ENCODE assay signal across 27 cellular contexts in the genomic region with DNA sequence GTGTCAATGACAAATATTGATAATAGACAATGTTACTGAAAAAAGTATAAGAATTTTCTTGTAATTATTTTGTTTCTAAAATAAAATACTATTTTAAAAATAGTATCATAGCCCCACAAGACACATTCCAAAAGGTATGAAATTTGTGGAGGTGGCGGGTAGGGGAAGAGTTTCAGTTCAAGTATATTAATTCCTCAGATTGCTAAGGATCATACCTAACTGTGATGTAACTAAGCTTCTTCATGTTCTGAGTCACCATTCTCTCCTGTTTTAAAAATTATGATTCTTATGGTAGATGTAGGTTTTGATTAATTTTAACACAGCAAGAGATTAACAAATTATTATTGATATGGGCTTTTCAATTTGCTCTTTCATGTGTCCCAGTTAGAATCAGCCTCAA.
"Had no signal": no experiment of that assay in that cellular context is flagged by ENCODE, and none has a peak within 500 bp of the region (broad histone marks: within the 10 kb centered on the region; RNA-seq: fewer than 3 reads in every experiment).

No MANE protein-coding gene starts in this region.

- ATAC-seq: effector memory CD8-positive, alpha-beta T cell; esophagus mucosa; foreskin keratinocyte; gastrocnemius medialis; gastroesophageal sphincter; heart left ventricle; heart right ventricle had no signal

- H3K4me3 ChIP-seq: colonic mucosa, coronary artery, dorsolateral prefrontal cortex, esophagus muscularis mucosa, esophagus squamous epithelium, gastrocnemius medialis, gastroesophageal sphincter, heart left ventricle, heart right ventricle had no signal

- H3K9me3 ChIP-seq: colonic mucosa, esophagus muscularis mucosa, esophagus squamous epithelium, gastrocnemius medialis, gastroesophageal sphincter, heart left ventricle, heart right ventricle had no signal

- H3K4me1 ChIP-seq: colonic mucosa, esophagus muscularis mucosa, esophagus squamous epithelium, foreskin keratinocyte, gastrocnemius medialis, gastroesophageal sphincter, heart left ventricle, heart right ventricle had no signal

- H3K36me3 ChIP-seq: colonic mucosa, esophagus muscularis mucosa, esophagus squamous epithelium, gastrocnemius medialis, gastroesophageal sphincter, heart left ventricle, heart right ventricle had no signal

- DNase-seq: colonic mucosa; cortex of kidney; dermis blood vessel endothelial cell; dorsolateral prefrontal cortex; effector CD4-positive, alpha-beta T cell; effector CD8-positive, alpha-beta T cell; effector memory CD4-positive, alpha-beta T cell; effector memory CD8-positive, alpha-beta T cell; endodermal cell; erythroblast; esophagus squamous epithelium; foreskin fibroblast; foreskin keratinocyte; foreskin melanocyte; gastrocnemius medialis; glutamatergic neuron; heart left ventricle; heart right ventricle had no signal

- H3K27ac ChIP-seq: colonic mucosa, coronary artery, dorsolateral prefrontal cortex, epithelial cell of prostate, esophagus muscularis mucosa, esophagus squamous epithelium, foreskin keratinocyte, gastrocnemius medialis, gastroesophageal sphincter, heart left ventricle, heart right ventricle had no signal

- FAIRE-seq: colon, endometrium, endothelial cell of umbilical vein, frontal cortex had no signal

- H3K27me3 ChIP-seq: colonic mucosa, esophagus muscularis mucosa, esophagus squamous epithelium, foreskin keratinocyte, gastrocnemius medialis, gastroesophageal sphincter, heart left ventricle, heart right ventricle had no signal
